ENCODE assay signal across 8 cellular contexts in genomic region chr11:76380977-76381719, GRCh38. TPM values are rescaled to one million over a fixed set of nuclear protein-coding genes. Genes with fewer than 3 reads are reported as not detected.
A peak's percentile ranks its signal among the peaks of the same experiment; 100 is the strongest.
DNase-seq lines count a peak whose midpoint lies in the region; ATAC-seq and TF ChIP-seq lines count a peak whose summit lies in the region.

Gene GVQW3 (plus strand): TSS chr11:76381323. CDS start chr11:76381829, 506 bp downstream.
Gene THAP12 (minus strand): TSS chr11:76381132. CDS start chr11:76380836, 296 bp downstream.

- H3K27me3 ChIP-seq in BE2C, result no peaks in the 10 kb centered on the region

- peak; percentile 99 for DNase-seq in BE2C
- DNase-seq in NCI-H446 (lab: John Stamatoyannopoulos, UW), result peak; percentile 94 to 99
- peak; percentile 98 for DNase-seq in activated CD4-positive, CD25-positive, alpha-beta regulatory T cell treated with anti-CD3 and anti-CD28 coated beads, Interleukin-2, amount 50 U/mL, for 72 hours
- DNase-seq in cerebellum (ENCODE audit: low spot score), result peak; percentile 97
- peak; percentile 95 for DNase-seq in kidney glomerular epithelial cell (lab: John Stamatoyannopoulos, UW)
- peak; percentile 89 to 95 for DNase-seq in stimulated activated CD4-positive, alpha-beta T cell treated with anti-CD3 and anti-CD28 coated beads, Interleukin-1b, Interleukin-23, amount 100 ng/mL, for 1 hour (ENCODE audit: low read depth in 2 of 2)

- peak within 1 kb of the TSS; percentile 96 for H3K4me3 ChIP-seq in BE2C (ENCODE audit: low read depth, low read length)

- no peaks in the 10 kb centered on the region; the same call in 1 of the 2 replicates for H3K36me3 ChIP-seq in BE2C

- no peak for TF ChIP-seq CTCF in BE2C (IDR thresholded peaks at IDR 0.05; ENCODE audit: low read depth, low read length)

- ATAC-seq in HG03378 (IDR thresholded peaks at IDR 0.05; ENCODE audit: unreplicated experiment), result peak; percentile 63

- H3K9me3 ChIP-seq in BE2C, result no peaks in the 10 kb centered on the region

- no peaks in the 10 kb centered on the region; the same call in 1 of the 2 replicates for H3K4me1 ChIP-seq in BE2C

- TF ChIP-seq POLR2A in GM19099 (IDR thresholded peaks at IDR 0.05; ENCODE audit: extremely low read depth, insufficient read length, low read depth), result peak; percentile 61

RNA-seq across cellular contexts. Expression of gene GVQW3, which starts in this region (rescaled TPM):
- polyA plus RNA-seq in BE2C (2012; ENCODE audit: insufficient read depth, insufficient read length, low read depth), result 7.2 TPM
- 25.5 TPM for total RNA-seq in cerebellum

RNA-seq across cellular contexts. Expression of gene THAP12, which starts in this region (rescaled TPM):
- polyA plus RNA-seq in BE2C (2012; ENCODE audit: insufficient read depth, insufficient read length, low read depth), result 67.9 TPM
- total RNA-seq in cerebellum, result 60.6 TPM

Comparison
In these comparisons a context has a peak if more than half of its experiments do, and no peak if none do; other contexts are left out.
1. Peak in every context shown above with its lines: DNase-seq, ATAC-seq and H3K4me3 ChIP-seq.